Comparison of ENCODE assay signal across 25 cellular contexts in genomic region chr12:29907486-29907885, GRCh38.
"Had no signal": no experiment of that assay in that cellular context is flagged by ENCODE, and none has a peak within 500 bp of the region (broad histone marks: within the 10 kb centered on the region; RNA-seq: fewer than 3 reads in every experiment).

No MANE protein-coding gene starts in this region.

- H3K27ac Mint-ChIP-seq: activated CD4-positive, alpha-beta memory T cell treated with anti-CD3 and anti-CD28 coated beads, Interleukin-2, amount 10 ng/mL, durations not matched to agents 7 days and 5 days; activated CD4-positive, alpha-beta T cell treated with anti-CD3 and anti-CD28 coated beads, Interleukin-2, amount 10 ng/mL, durations not matched to agents 24 days and 14 days; activated naive CD4-positive, alpha-beta T cell treated with anti-CD3 and anti-CD28 coated beads, Interleukin-2, amount 50 U/mL, for 24 hours; activated naive CD8-positive, alpha-beta T cell treated with anti-CD3 and anti-CD28 coated beads, Interleukin-2, amount 50 U/mL, for 24 hours; activated T-cell treated with anti-CD3 and anti-CD28 coated beads, Interleukin-2, amount 50 U/mL, for 24 hours; brain; nephron; T-helper 17 cell had no signal

- H3K9me3 Mint-ChIP-seq: activated CD4-positive, alpha-beta T cell treated with anti-CD3 and anti-CD28 coated beads, Interleukin-2, amount 10 ng/mL, durations not matched to agents 24 days and 14 days had no signal

- H3K27ac ChIP-seq: left ventricle myocardium inferior, right lobe of liver, thoracic aorta, uterus had no signal

- H3K27me3 Mint-ChIP-seq: activated CD4-positive, alpha-beta memory T cell treated with anti-CD3 and anti-CD28 coated beads, Interleukin-2, amount 10 ng/mL, durations not matched to agents 7 days and 5 days; activated CD4-positive, alpha-beta T cell treated with anti-CD3 and anti-CD28 coated beads, Interleukin-2, amount 10 ng/mL, durations not matched to agents 24 days and 14 days; activated naive CD8-positive, alpha-beta T cell treated with anti-CD3 and anti-CD28 coated beads, Interleukin-2, amount 50 U/mL, for 24 hours; activated T-cell treated with anti-CD3 and anti-CD28 coated beads, Interleukin-2, amount 50 U/mL, for 24 hours; T-helper 17 cell had no signal

- H3K36me3 ChIP-seq: left ventricle myocardium inferior, right lobe of liver, thoracic aorta, uterus had no signal

- H3K4me3 ChIP-seq: left ventricle myocardium inferior, lung, right lobe of liver, thoracic aorta, uterus had no signal

- FAIRE-seq: endothelial cell of umbilical vein had no signal

- DNase-seq: activated CD4-positive, alpha-beta memory T cell treated with anti-CD3 and anti-CD28 coated beads, Interleukin-2, amount 10 ng/mL, durations not matched to agents 7 days and 5 days; activated CD4-positive, alpha-beta T cell treated with anti-CD3 and anti-CD28 coated beads, Interleukin-2, amount 10 ng/mL, durations not matched to agents 24 days and 14 days; activated CD4-positive, CD25-positive, alpha-beta regulatory T cell treated with anti-CD3 and anti-CD28 coated beads, Interleukin-2, amount 50 U/mL, for 72 hours; activated CD8-positive, alpha-beta memory T cell treated with anti-CD3 and anti-CD28 coated beads, Interleukin-2, amount 50 U/mL, for 48 hours; activated gamma-delta T cell; activated naive CD8-positive, alpha-beta T cell treated with anti-CD3 and anti-CD28 coated beads, Interleukin-2, amount 50 U/mL, for 24 hours; activated T-cell treated with anti-CD3 and anti-CD28 coated beads, Interleukin-2, amount 50 U/mL, for 24 hours; caudate nucleus; head of caudate nucleus; hypothalamus; islet precursor cell; left ventricle myocardium inferior; right lobe of liver; stimulated activated CD4-positive, alpha-beta T cell treated with anti-CD3 and anti-CD28 coated beads, Interleukin-4, amount 100 ng/mL, for 1 hour; stimulated activated naive CD8-positive, alpha-beta T cell treated with anti-CD3 and anti-CD28 coated beads, Interleukin-15, Interleukin-2, amounts not matched to agents 100 U/mL and 50 U/mL, for 24 hours; T-helper 17 cell; T1000; trophoblast cell; uterus had no signal

- H3K36me3 Mint-ChIP-seq: activated naive CD4-positive, alpha-beta T cell treated with anti-CD3 and anti-CD28 coated beads, Interleukin-2, amount 50 U/mL, for 24 hours; brain had no signal

- H3K4me1 ChIP-seq: left ventricle myocardium inferior, right lobe of liver, uterus had no signal

- H3K27me3 ChIP-seq: right lobe of liver, uterus had no signal

- H3K4me3 Mint-ChIP-seq: activated CD4-positive, alpha-beta memory T cell treated with anti-CD3 and anti-CD28 coated beads, Interleukin-2, amount 10 ng/mL, durations not matched to agents 7 days and 5 days; activated CD4-positive, alpha-beta T cell treated with anti-CD3 and anti-CD28 coated beads, Interleukin-2, amount 10 ng/mL, durations not matched to agents 24 days and 14 days; activated naive CD4-positive, alpha-beta T cell treated with anti-CD3 and anti-CD28 coated beads, Interleukin-2, amount 50 U/mL, for 24 hours; activated naive CD8-positive, alpha-beta T cell treated with anti-CD3 and anti-CD28 coated beads, Interleukin-2, amount 50 U/mL, for 24 hours; activated T-cell treated with anti-CD3 and anti-CD28 coated beads, Interleukin-2, amount 50 U/mL, for 24 hours; brain; nephron; T-helper 17 cell had no signal

- H3K4me1 Mint-ChIP-seq: activated CD4-positive, alpha-beta memory T cell treated with anti-CD3 and anti-CD28 coated beads, Interleukin-2, amount 10 ng/mL, durations not matched to agents 7 days and 5 days; activated CD4-positive, alpha-beta T cell treated with anti-CD3 and anti-CD28 coated beads, Interleukin-2, amount 10 ng/mL, durations not matched to agents 24 days and 14 days; activated naive CD4-positive, alpha-beta T cell treated with anti-CD3 and anti-CD28 coated beads, Interleukin-2, amount 50 U/mL, for 24 hours; activated naive CD8-positive, alpha-beta T cell treated with anti-CD3 and anti-CD28 coated beads, Interleukin-2, amount 50 U/mL, for 24 hours; brain; nephron; T-helper 17 cell had no signal

- H3K9me3 ChIP-seq: left ventricle myocardium inferior, thoracic aorta, uterus had no signal
